Comparison of ENCODE assay signal across 15 cellular contexts in genomic region chr9:34097865-34098264, GRCh38. TPM values are rescaled to one million over a fixed set of nuclear protein-coding genes. Genes with fewer than 3 reads are reported as not detected.
DNase-seq lines count a peak whose midpoint lies in the region; ATAC-seq, FAIRE-seq and TF ChIP-seq lines count a peak whose summit lies in the region.
"Had no signal": no experiment of that assay in that cellular context is flagged by ENCODE, and none has a peak within 500 bp of the region (broad histone marks: within the 10 kb centered on the region; RNA-seq: fewer than 3 reads in every experiment).

No MANE protein-coding gene starts in this region.

- peaks cover 4% of the 10 kb centered on the region for H3K4me1 Mint-ChIP-seq in activated T-helper 17 cell treated with anti-CD3 and anti-CD28 coated beads, Interleukin-2, amount 50 U/mL, for 72 hours
- H3K4me1 Mint-ChIP-seq: central memory CD8-positive, alpha-beta T cell had no signal

- no peak for TF ChIP-seq CTCF in D721Med (IDR thresholded peaks at IDR 0.05; ENCODE audit: insufficient read depth, missing control alignments)

- FAIRE-seq in D721Med (lab: Jason Lieb, UNC) = no peak
- FAIRE-seq: endometrium had no signal

- peak; percentile 76 for ATAC-seq in GM18868 (IDR thresholded peaks at IDR 0.05; ENCODE audit: unreplicated experiment)
- ATAC-seq in GM21529 (IDR thresholded peaks at IDR 0.05; ENCODE audit: unreplicated experiment) = peak; percentile 84
- peak; percentile 59 for ATAC-seq in HG03064 (IDR thresholded peaks at IDR 0.05; ENCODE audit: low read depth, unreplicated experiment)
- no peak for ATAC-seq in activated T-helper 17 cell treated with anti-CD3 and anti-CD28 coated beads, Interleukin-2, amount 50 U/mL, for 72 hours (replicated peaks)
- ATAC-seq: activated CD4-positive, CD25-positive, alpha-beta regulatory T cell treated with anti-CD3 and anti-CD28 coated beads, Interleukin-2, amount 50 U/mL, for 24 hours; gastrocnemius medialis; right lobe of liver had no signal

- H3K27me3 Mint-ChIP-seq in activated T-helper 17 cell treated with anti-CD3 and anti-CD28 coated beads, Interleukin-2, amount 50 U/mL, for 72 hours = no peaks in the 10 kb centered on the region
- H3K27me3 Mint-ChIP-seq: central memory CD8-positive, alpha-beta T cell had no signal

- peaks cover 91% of the 10 kb centered on the region for H3K36me3 Mint-ChIP-seq in activated T-helper 17 cell treated with anti-CD3 and anti-CD28 coated beads, Interleukin-2, amount 50 U/mL, for 72 hours (ENCODE audit: low read depth)

- H3K27ac Mint-ChIP-seq in activated T-helper 17 cell treated with anti-CD3 and anti-CD28 coated beads, Interleukin-2, amount 50 U/mL, for 72 hours = peak overlapping the region; percentile 33
- H3K27ac Mint-ChIP-seq: T-helper 1 cell treated with Interleukin-12 subunit alpha and Interleukin-12 subunit beta and Interleukin-4 antibody, amounts not matched to agents 30 μg/mL and 1 μg/mL, for 36 hours had no signal

- no peaks in the 10 kb centered on the region for H3K9me3 Mint-ChIP-seq in activated T-helper 17 cell treated with anti-CD3 and anti-CD28 coated beads, Interleukin-2, amount 50 U/mL, for 72 hours
- H3K9me3 Mint-ChIP-seq: central memory CD8-positive, alpha-beta T cell; T-helper 1 cell treated with Interleukin-12 subunit alpha and Interleukin-12 subunit beta and Interleukin-4 antibody, amounts not matched to agents 30 μg/mL and 1 μg/mL, for 36 hours had no signal

- no peak overlapping the region for H3K4me3 Mint-ChIP-seq in activated T-helper 17 cell treated with anti-CD3 and anti-CD28 coated beads, Interleukin-2, amount 50 U/mL, for 72 hours
- H3K4me3 Mint-ChIP-seq: central memory CD8-positive, alpha-beta T cell; T-helper 1 cell treated with Interleukin-12 subunit alpha and Interleukin-12 subunit beta and Interleukin-4 antibody, amounts not matched to agents 30 μg/mL and 1 μg/mL, for 36 hours had no signal

- DNase-seq in NCI-H526 treated with DMSO at 0.1 percent for 48 hours (lab: John Stamatoyannopoulos, UW) (no peak), cerebellar cortex (ENCODE audit: low spot score) (no peak), D721Med (ENCODE audit: insufficient read length, low spot score) (no peak)
- no peak for DNase-seq in activated effector memory CD4-positive, alpha-beta T cell treated with anti-CD3 and anti-CD28 coated beads, Interleukin-2, amount 50 U/mL, for 16 hours
- DNase-seq: DMS79, gastrocnemius medialis, right lobe of liver had no signal

RNA-seq across cellular contexts. Expression of gene DCAF12, which starts 28.6 kb away (rescaled TPM):
- 10 to 100 TPM; 30.4 to 36.6 TPM for total RNA-seq in activated T-helper 17 cell treated with anti-CD3 and anti-CD28 coated beads, Interleukin-2, amount 50 U/mL, for 72 hours

RNA-seq across cellular contexts. Expression of gene UBAP2, which starts 49.2 kb away (rescaled TPM):
- total RNA-seq in activated T-helper 17 cell treated with anti-CD3 and anti-CD28 coated beads, Interleukin-2, amount 50 U/mL, for 72 hours = 10 to 100 TPM; 45.7 to 57.0 TPM
